ENCODE assay signal across 1 cellular context in genomic region chr5:79588645-79589044, GRCh38.
TF ChIP-seq lines count a peak whose summit lies in the region.

No MANE protein-coding gene starts in this region.

TF ChIP-seq in K562, 482 proteins besides CTCF, POLR2A, EP300 and RAD21 (continued from another document and continues in another):
- no peak for TF ChIP-seq RERE (CRISPR knock-in tag; IDR thresholded peaks at IDR 0.05; ENCODE audit: borderline replicate concordance)
- no peak for TF ChIP-seq NFXL1 (CRISPR knock-in tag; IDR thresholded peaks at IDR 0.05)
- TF ChIP-seq ZNF584 (CRISPR knock-in tag; IDR thresholded peaks at IDR 0.05; ENCODE audit: low read depth) = no peak
- TF ChIP-seq ZNF764 (CRISPR knock-in tag; IDR thresholded peaks at IDR 0.05; ENCODE audit: low read depth) = no peak
- no peak for TF ChIP-seq NR2F6 (CRISPR knock-in tag; IDR thresholded peaks at IDR 0.05)
- no peak for TF ChIP-seq ZNF79 (CRISPR knock-in tag; IDR thresholded peaks at IDR 0.05; ENCODE audit: low read depth)
- no peak for TF ChIP-seq ZEB2 (IDR thresholded peaks at IDR 0.05)
- TF ChIP-seq SP1 (CRISPR knock-in tag; IDR thresholded peaks at IDR 0.05) = no peak
- TF ChIP-seq MTA1 (IDR thresholded peaks at IDR 0.05; ENCODE audit: borderline replicate concordance) = no peak
- TF ChIP-seq RBM14 (IDR thresholded peaks at IDR 0.05; ENCODE audit: borderline replicate concordance, insufficient read depth, low read depth, low read length) = no peak
- no peak for TF ChIP-seq NCOA1 (IDR thresholded peaks at IDR 0.05; ENCODE audit: low read depth)
- TF ChIP-seq ELK1 (CRISPR knock-in tag; IDR thresholded peaks at IDR 0.05) = no peak
- no peak for TF ChIP-seq ZNF518B (CRISPR knock-in tag; IDR thresholded peaks at IDR 0.05)
- no peak for TF ChIP-seq DIDO1 (tag; IDR thresholded peaks at IDR 0.05; ENCODE audit: low read depth)
- TF ChIP-seq ZC3H11A (IDR thresholded peaks at IDR 0.05; ENCODE audit: low read depth, low read length) = no peak
- TF ChIP-seq ZBTB33 (CRISPR knock-in tag; IDR thresholded peaks at IDR 0.05) = no peak
- no peak for TF ChIP-seq ZNF175 (CRISPR knock-in tag; IDR thresholded peaks at IDR 0.05; ENCODE audit: low read depth)
- no peak for TF ChIP-seq ZNF384 (IDR thresholded peaks at IDR 0.05; ENCODE audit: low read depth, low read length)
- TF ChIP-seq PRDM10 (IDR thresholded peaks at IDR 0.05; ENCODE audit: partially characterized antibody) = peak; percentile 72
- TF ChIP-seq ZNF592 (IDR thresholded peaks at IDR 0.05) = 0 out of 2 replicates have a peak, but pooled peaks have one; percentile 17
- peak; percentile 96 for TF ChIP-seq TBP (optimal IDR thresholded peaks at IDR 0.05; ENCODE audit: low read depth, low read length)
- TF ChIP-seq ZNF766 (CRISPR knock-in tag; conservative IDR thresholded peaks at IDR 0.05) = no peak
- no peak for TF ChIP-seq ZNF778 (CRISPR knock-in tag; IDR thresholded peaks at IDR 0.05)
- no peak for TF ChIP-seq HDAC2 (IDR thresholded peaks at IDR 0.05)
- no peak for TF ChIP-seq ARNT (IDR thresholded peaks at IDR 0.05)
- TF ChIP-seq U2AF1 (optimal IDR thresholded peaks at IDR 0.05; ENCODE audit: low read depth, low read length) = no peak
- peak; percentile 75 for TF ChIP-seq ZNF316 (IDR thresholded peaks at IDR 0.05)
- no peak for TF ChIP-seq ETS2 (tag; IDR thresholded peaks at IDR 0.05; ENCODE audit: borderline replicate concordance, poor library complexity, severe bottlenecking)
- no peak for TF ChIP-seq EHMT2 (IDR thresholded peaks at IDR 0.05)
- TF ChIP-seq HNRNPLL (IDR thresholded peaks at IDR 0.05; ENCODE audit: low read depth, low read length, poor library complexity, severe bottlenecking) = no peak
- TF ChIP-seq TEAD4 (IDR thresholded peaks at IDR 0.05; ENCODE audit: low read length) = 0 out of 2 replicates have a peak, but pooled peaks have one; percentile 23
- no peak for TF ChIP-seq TEAD4 (CRISPR knock-in tag; IDR thresholded peaks at IDR 0.05; ENCODE audit: borderline replicate concordance)
- no peak for TF ChIP-seq ZNF696 (CRISPR knock-in tag; conservative IDR thresholded peaks at IDR 0.05)
- TF ChIP-seq NFE2L1 (tag; IDR thresholded peaks at IDR 0.05; ENCODE audit: borderline replicate concordance, low read depth) = peak; percentile 33; the same call in 1 of the 2 replicates
- no peak for TF ChIP-seq SIN3A (IDR thresholded peaks at IDR 0.05; ENCODE audit: borderline replicate concordance in 2 of 2, control insufficient read depth in 1 of 2, low read depth in 2 of 2, low read length in 2 of 2)
- TF ChIP-seq CCAR2 (IDR thresholded peaks at IDR 0.05; ENCODE audit: low read depth, low read length) = no peak
- TF ChIP-seq PREB (CRISPR knock-in tag; IDR thresholded peaks at IDR 0.05) = no peak
- TF ChIP-seq SMARCC2 (IDR thresholded peaks at IDR 0.05; ENCODE audit: low read depth) = no peak
- no peak for TF ChIP-seq DDX20 (tag; IDR thresholded peaks at IDR 0.05; ENCODE audit: low read depth)
- TF ChIP-seq SMARCE1 (IDR thresholded peaks at IDR 0.05) = 0 out of 2 replicates have a peak, but pooled peaks have one; percentile 24
- no peak for TF ChIP-seq BCL6 (CRISPR knock-in tag; IDR thresholded peaks at IDR 0.05)
- peak; percentile 90 for TF ChIP-seq GTF2B (IDR thresholded peaks at IDR 0.05; ENCODE audit: extremely low read depth, insufficient read length)
